Comparison of ENCODE assay signal across 21 cellular contexts in the genomic region with DNA sequence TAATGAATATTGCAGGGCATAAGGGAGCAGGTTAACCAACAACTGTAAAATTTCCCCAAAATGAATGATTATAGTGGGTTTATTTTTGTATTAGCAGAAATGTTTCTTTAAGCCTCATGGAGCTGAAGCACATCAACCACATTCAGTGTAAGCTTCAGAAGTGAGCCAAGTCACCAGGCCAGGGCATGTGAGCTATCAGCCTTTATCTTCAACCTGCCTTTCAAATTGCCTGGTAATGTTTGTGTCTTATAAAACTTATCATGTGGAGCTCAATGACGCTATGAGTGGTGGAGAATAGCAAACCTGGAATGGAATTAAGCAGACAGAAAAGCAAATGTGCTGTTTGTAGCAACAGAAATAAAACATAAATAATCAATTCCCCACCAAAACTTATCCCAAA.
"Had no signal": no experiment of that assay in that cellular context is flagged by ENCODE, and none has a peak within 500 bp of the region (broad histone marks: within the 10 kb centered on the region; RNA-seq: fewer than 3 reads in every experiment).

No MANE protein-coding gene starts in this region.

- H3K4me3 ChIP-seq: breast epithelium, ovary, psoas muscle, thoracic aorta had no signal

- DNase-seq: activated CD4-positive, alpha-beta memory T cell treated with anti-CD3 and anti-CD28 coated beads for 36 hours; activated CD4-positive, alpha-beta T cell treated with anti-CD3 and anti-CD28 coated beads, Interleukin-2, amount 10 ng/mL, durations not matched to agents 24 days and 14 days; activated CD4-positive, CD25-positive, alpha-beta regulatory T cell treated with anti-CD3 and anti-CD28 coated beads, Interleukin-2, amount 50 U/mL, for 72 hours; activated CD8-positive, alpha-beta memory T cell treated with anti-CD3 and anti-CD28 coated beads, Interleukin-2, amount 50 U/mL, for 4 hours; activated effector memory CD4-positive, alpha-beta T cell treated with anti-CD3 and anti-CD28 coated beads, Interleukin-2, amount 50 U/mL, for 16 hours; activated naive CD4-positive, alpha-beta T cell treated with anti-CD3 and anti-CD28 coated beads, Interleukin-2, amount 10 ng/mL, durations not matched to agents 7 days and 5 days; activated naive CD8-positive, alpha-beta T cell treated with anti-CD3 and anti-CD28 coated beads, Interleukin-2, amount 10 ng/mL, durations not matched to agents 7 days and 5 days; activated T-cell treated with anti-CD3 and anti-CD28 coated beads, Interleukin-2, amount 50 U/mL, for 1 hour; endodermal cell; foreskin keratinocyte; mammary epithelial cell; naive B cell; ovary; psoas muscle; stimulated activated CD4-positive, alpha-beta T cell treated with anti-CD3 and anti-CD28 coated beads, Interleukin-2, amount 100 ng/mL, for 48 hours; stimulated activated naive CD8-positive, alpha-beta T cell treated with anti-CD3 and anti-CD28 coated beads, Interleukin-15, Interleukin-2, amounts not matched to agents 100 U/mL and 50 U/mL, for 24 hours; T-helper 9 cell; trophoblast cell had no signal

- H3K9me3 ChIP-seq: breast epithelium, ovary, psoas muscle, thoracic aorta had no signal

- ATAC-seq: esophagus mucosa; foreskin keratinocyte; psoas muscle; stimulated activated naive CD8-positive, alpha-beta T cell treated with anti-CD3 and anti-CD28 coated beads, Interleukin-15, Interleukin-2, amounts not matched to agents 100 U/mL and 50 U/mL, for 24 hours had no signal

- H3K27ac ChIP-seq: breast epithelium, foreskin keratinocyte, ovary, psoas muscle, thoracic aorta had no signal

- H3K27me3 ChIP-seq: breast epithelium, foreskin keratinocyte, ovary had no signal

- H3K36me3 ChIP-seq: breast epithelium, ovary, thoracic aorta had no signal

- H3K4me1 ChIP-seq: breast epithelium, foreskin keratinocyte, psoas muscle had no signal
